In genomic region chr17:75049057-75049456, GRCh38 we compare ENCODE assay signal across 1 cellular context.
TF ChIP-seq lines count a peak whose summit lies in the region.

No MANE protein-coding gene starts in this region.

TF ChIP-seq in GM12878, 131 proteins besides CTCF, POLR2A, EP300 and RAD21:
- no peak for TF ChIP-seq GATAD2B (conservative IDR thresholded peaks at IDR 0.05; ENCODE audit: low read depth)
- TF ChIP-seq CBX3 (IDR thresholded peaks at IDR 0.05; ENCODE audit: borderline replicate concordance, low read depth), result no peak
- no peak for TF ChIP-seq FOS (IDR thresholded peaks at IDR 0.05; ENCODE audit: borderline replicate concordance, extremely low read depth, insufficient read length)
- TF ChIP-seq RBBP5 (conservative IDR thresholded peaks at IDR 0.05), result no peak
- no peak for TF ChIP-seq CBX5 (IDR thresholded peaks at IDR 0.05; ENCODE audit: low read depth)
- TF ChIP-seq BHLHE40 (IDR thresholded peaks at IDR 0.05; ENCODE audit: borderline replicate concordance in 1 of 2, low read depth in 2 of 2, low read length in 1 of 2), result no peak
- TF ChIP-seq PBX3 (IDR thresholded peaks at IDR 0.05; ENCODE audit: insufficient replicate concordance, low read depth, low read length), result peak; percentile 16
- peak; percentile 79 for TF ChIP-seq PKNOX1 (IDR thresholded peaks at IDR 0.05)
- no peak for TF ChIP-seq HSF1 (IDR thresholded peaks at IDR 0.05; ENCODE audit: low read depth, low read length)
- no peak for TF ChIP-seq ZNF687 (IDR thresholded peaks at IDR 0.05)
- no peak for TF ChIP-seq ATF7 (IDR thresholded peaks at IDR 0.05; ENCODE audit: low read depth)
